ENCODE assay signal across 19 cellular contexts in genomic region chr1:178946416-178946815, GRCh38.
DNase-seq lines count a peak whose midpoint lies in the region; ATAC-seq, FAIRE-seq and TF ChIP-seq lines count a peak whose summit lies in the region.
"Had no signal": no experiment of that assay in that cellular context is flagged by ENCODE, and none has a peak within 500 bp of the region (broad histone marks: within the 10 kb centered on the region; RNA-seq: fewer than 3 reads in every experiment).

No MANE protein-coding gene starts in this region.

- H2BK15ac ChIP-seq in neuronal stem cell (ENCODE audit: low read length): no peak overlapping the region

- no peak overlapping the region for H3K23ac ChIP-seq in neuronal stem cell (ENCODE audit: low read depth, low read length, poor library complexity)

- no peak for TF ChIP-seq CTCF in astrocyte (IDR thresholded peaks at IDR 0.05; ENCODE audit: insufficient read depth, low read depth, low read length)
- no peak for TF ChIP-seq CTCF in type B pancreatic cell (conservative IDR thresholded peaks at IDR 0.05)
- TF ChIP-seq CTCF in left lung (IDR thresholded peaks at IDR 0.05): no peak

- no peak overlapping the region for H4K8ac ChIP-seq in neuronal stem cell (ENCODE audit: low read depth, low read length)

- no peak overlapping the region for H2AK5ac ChIP-seq in neuronal stem cell (ENCODE audit: low read depth, low read length)

- H3K27ac Mint-ChIP-seq in astrocyte (ENCODE audit: unreplicated experiment): no peak overlapping the region
- H3K27ac Mint-ChIP-seq in type B pancreatic cell: no peak overlapping the region
- no peak overlapping the region for H3K27ac Mint-ChIP-seq in activated CD8-positive, alpha-beta T cell treated with anti-CD3 and anti-CD28 coated beads, Interleukin-2, amount 10 ng/mL, durations not matched to agents 7 days and 5 days

- no peak for ATAC-seq in left lung
- no peak for ATAC-seq in activated CD8-positive, alpha-beta T cell treated with anti-CD3 and anti-CD28 coated beads, Interleukin-2, amount 10 ng/mL, durations not matched to agents 7 days and 5 days
- ATAC-seq: PC-3 had no signal

- H3K9ac ChIP-seq in astrocyte (ENCODE audit: low read length) (no peak overlapping the region), iPS-15b (ENCODE audit: low read depth, low read length) (no peak overlapping the region), neuronal stem cell (ENCODE audit: low read depth, low read length, poor library complexity) (no peak overlapping the region)
- H3K9ac ChIP-seq: BLaER1 had no signal

- H3K27me3 Mint-ChIP-seq in astrocyte (ENCODE audit: low read depth, unreplicated experiment): peaks cover 1% of the 10 kb centered on the region
- peaks cover 12% of the 10 kb centered on the region for H3K27me3 Mint-ChIP-seq in type B pancreatic cell
- H3K27me3 Mint-ChIP-seq in activated CD8-positive, alpha-beta T cell treated with anti-CD3 and anti-CD28 coated beads, Interleukin-2, amount 10 ng/mL, durations not matched to agents 7 days and 5 days (ENCODE audit: low read depth): peaks cover 7% of the 10 kb centered on the region

- no peak overlapping the region for H3K14ac ChIP-seq in neuronal stem cell (ENCODE audit: low read length)

- WGBS in neuronal stem cell (ENCODE audit: extremely low coverage in 2 of 2, insufficient read length in 2 of 2, insufficient replicate concordance in 1 of 2), 2 donors: no CpG with 5 or more reads among the region's 13 CpGs

- DNase-seq in astrocyte (ENCODE audit: low read depth): no peak
- DNase-seq in neuronal stem cell (ENCODE audit: low spot score): no peak
- DNase-seq in type B pancreatic cell (ENCODE audit: extremely low spot score, unreplicated experiment): peak; percentile 50
- no peak for DNase-seq in midbrain (lab: John Stamatoyannopoulos, UW)
- DNase-seq in left lung: no peak
- no peak for DNase-seq in posterior vena cava (ENCODE audit: low spot score)
- DNase-seq in activated CD8-positive, alpha-beta T cell treated with anti-CD3 and anti-CD28 coated beads, Interleukin-2, amount 10 ng/mL, durations not matched to agents 7 days and 5 days: no peak
- DNase-seq: CD8-positive, alpha-beta memory T cell; DND-41; GDM1; NCI-H1436 treated with DMSO at 0.1 percent for 48 hours; NK-92 treated with Interleukin-12 subunit alpha and Interleukin-12 subunit beta, amount 100 ng/mL, for 24 hours; PC-3 had no signal

- H2BK5ac ChIP-seq in neuronal stem cell (ENCODE audit: low read length): no peak overlapping the region

- H4K91ac ChIP-seq in neuronal stem cell (ENCODE audit: low read depth, low read length, poor library complexity): no peak overlapping the region

- no peaks in the 10 kb centered on the region for H3K79me1 ChIP-seq in neuronal stem cell (ENCODE audit: low read depth, low read length)

- H3K4me3 ChIP-seq in astrocyte (ENCODE audit: insufficient read depth, low read depth, low read length) (no peak overlapping the region), iPS-15b (ENCODE audit: low read depth, low read length) (peak overlapping the region; percentile 12), neuronal stem cell (ENCODE audit: low read length in 2 of 2) (no peak overlapping the region), left lung (no peak overlapping the region)
- H3K4me3 ChIP-seq: BLaER1, SJSA1 had no signal

- no peak overlapping the region for H2BK120ac ChIP-seq in neuronal stem cell (ENCODE audit: low read depth, low read length)

- POLR2A ChIA-PET in activated CD8-positive, alpha-beta T cell treated with anti-CD3 and anti-CD28 coated beads, Interleukin-2, amount 10 ng/mL, durations not matched to agents 7 days and 5 days (lab: Charles Lee): no interaction called here

- intact Hi-C loops in left lung (cut with DNase I) (no loop called here), posterior vena cava (cut with DNase I) (no loop called here)

- no peak overlapping the region for H3K27ac ChIP-seq in astrocyte (ENCODE audit: low read depth, low read length)
- no peak overlapping the region for H3K27ac ChIP-seq in neuronal stem cell (replicated peaks; ENCODE audit: low read length)
- no peak overlapping the region for H3K27ac ChIP-seq in left lung
- H3K27ac ChIP-seq: BLaER1, SJSA1 had no signal

- peak overlapping the region; percentile 6 for H3K18ac ChIP-seq in neuronal stem cell (ENCODE audit: low read length)

- no peaks in the 10 kb centered on the region for H3K9me3 Mint-ChIP-seq in astrocyte (ENCODE audit: unreplicated experiment)
- H3K9me3 Mint-ChIP-seq in type B pancreatic cell: peaks cover 4% of the 10 kb centered on the region
- no peaks in the 10 kb centered on the region for H3K9me3 Mint-ChIP-seq in activated CD8-positive, alpha-beta T cell treated with anti-CD3 and anti-CD28 coated beads, Interleukin-2, amount 10 ng/mL, durations not matched to agents 7 days and 5 days (ENCODE audit: insufficient read depth)
- H3K9me3 Mint-ChIP-seq: CD8-positive, alpha-beta memory T cell had no signal

- H3K36me3 Mint-ChIP-seq in astrocyte (ENCODE audit: low read depth, unreplicated experiment) (peaks cover 4% of the 10 kb centered on the region), type B pancreatic cell (peaks cover 4% of the 10 kb centered on the region)
- no peaks in the 10 kb centered on the region for H3K36me3 Mint-ChIP-seq in activated CD8-positive, alpha-beta T cell treated with anti-CD3 and anti-CD28 coated beads, Interleukin-2, amount 10 ng/mL, durations not matched to agents 7 days and 5 days (ENCODE audit: low read depth)

- H3K36me3 ChIP-seq in astrocyte (ENCODE audit: insufficient read depth, low read length) (no peaks in the 10 kb centered on the region), iPS-15b (ENCODE audit: control insufficient read depth, insufficient read depth, low read length) (no peaks in the 10 kb centered on the region), neuronal stem cell (replicated peaks in 1 of 2; ENCODE audit: control insufficient read depth in 2 of 2, insufficient read depth in 2 of 2, low read length in 2 of 2) (no peaks in the 10 kb centered on the region), left lung (no peaks in the 10 kb centered on the region)
- H3K36me3 ChIP-seq: BLaER1, SJSA1 had no signal

- no peaks in the 10 kb centered on the region for H4K20me1 ChIP-seq in astrocyte (ENCODE audit: insufficient read depth, low read length)
- H4K20me1 ChIP-seq: BLaER1 had no signal

- H2BK12ac ChIP-seq in neuronal stem cell (ENCODE audit: low read length): no peak overlapping the region

- peak overlapping the region; percentile 69 for H2AFZ ChIP-seq in astrocyte (ENCODE audit: low read depth, low read length)
- peak overlapping the region; percentile 80 for H2AFZ ChIP-seq in neuronal stem cell (ENCODE audit: low read length)

- no peaks in the 10 kb centered on the region for H3K9me3 ChIP-seq in astrocyte (ENCODE audit: insufficient read depth, low read depth, low read length)
- no peaks in the 10 kb centered on the region for H3K9me3 ChIP-seq in iPS-15b (ENCODE audit: control insufficient read depth, insufficient read depth, low read length)
- H3K9me3 ChIP-seq in neuronal stem cell (replicated peaks in 1 of 2; ENCODE audit: control insufficient read depth in 2 of 2, insufficient read depth in 1 of 2, low read depth in 1 of 2, low read length in 2 of 2): no peaks in the 10 kb centered on the region
- no peaks in the 10 kb centered on the region for H3K9me3 ChIP-seq in left lung
- H3K9me3 ChIP-seq: BLaER1, SJSA1 had no signal

- H3K27me3 ChIP-seq in astrocyte (ENCODE audit: insufficient read depth, low read length) (no peaks in the 10 kb centered on the region), iPS-15b (ENCODE audit: control insufficient read depth, insufficient read depth, low read length) (peaks cover 3% of the 10 kb centered on the region), neuronal stem cell (ENCODE audit: control insufficient read depth in 3 of 3, insufficient read depth in 3 of 3, low read depth in 1 of 3, low read length in 3 of 3) (no peaks in the 10 kb centered on the region), left lung (no peaks in the 10 kb centered on the region)
- H3K27me3 ChIP-seq: BLaER1, SJSA1 had no signal

- H3K4me2 ChIP-seq in astrocyte (ENCODE audit: low read length) (peak overlapping the region; percentile 65), neuronal stem cell (ENCODE audit: insufficient read depth, low read length, poor library complexity, severe bottlenecking) (no peak overlapping the region)
- H3K4me2 ChIP-seq: BLaER1 had no signal

- CTCF ChIA-PET in activated CD8-positive, alpha-beta T cell treated with anti-CD3 and anti-CD28 coated beads, Interleukin-2, amount 10 ng/mL, durations not matched to agents 7 days and 5 days (lab: Charles Lee): interaction anchor here (0.6 kb wide), 1 partner anchor 117 kb away, joined by 3 read pairs; no protein-coding TSS in a partner anchor

- H3K4ac ChIP-seq in neuronal stem cell (ENCODE audit: low read length): no peak overlapping the region

- H3K4me3 Mint-ChIP-seq in astrocyte (ENCODE audit: unreplicated experiment) (no peak overlapping the region), type B pancreatic cell (no peak overlapping the region)
- no peak overlapping the region for H3K4me3 Mint-ChIP-seq in activated CD8-positive, alpha-beta T cell treated with anti-CD3 and anti-CD28 coated beads, Interleukin-2, amount 10 ng/mL, durations not matched to agents 7 days and 5 days
- H3K4me3 Mint-ChIP-seq: CD8-positive, alpha-beta memory T cell had no signal

- H3K4me1 Mint-ChIP-seq in astrocyte (ENCODE audit: low read depth, unreplicated experiment) (peaks cover 14% of the 10 kb centered on the region), type B pancreatic cell (ENCODE audit: unreplicated experiment) (peaks cover 26% of the 10 kb centered on the region)
- peaks cover 11% of the 10 kb centered on the region for H3K4me1 Mint-ChIP-seq in activated CD8-positive, alpha-beta T cell treated with anti-CD3 and anti-CD28 coated beads, Interleukin-2, amount 10 ng/mL, durations not matched to agents 7 days and 5 days (ENCODE audit: low read depth)
- H3K4me1 Mint-ChIP-seq: CD8-positive, alpha-beta memory T cell had no signal

- H3K79me2 ChIP-seq in astrocyte (ENCODE audit: insufficient read depth, low read length): no peaks in the 10 kb centered on the region

- peaks cover 16% of the 10 kb centered on the region for H3K4me1 ChIP-seq in astrocyte (ENCODE audit: insufficient read depth, low read length)
- peaks cover 4% of the 10 kb centered on the region for H3K4me1 ChIP-seq in iPS-15b (ENCODE audit: control insufficient read depth, insufficient read depth, low read length)
- H3K4me1 ChIP-seq in neuronal stem cell (ENCODE audit: control insufficient read depth in 2 of 2, insufficient read depth in 1 of 2, low read depth in 1 of 2, low read length in 2 of 2): peaks cover 0 to 7% of the 10 kb centered on the region in 2 donors
- H3K4me1 ChIP-seq in left lung: no peaks in the 10 kb centered on the region

- FAIRE-seq in astrocyte (lab: Jason Lieb, UNC): no peak
- FAIRE-seq: GM12892, H54, HTR-8/SVneo had no signal
